ENCODE assay signal across 1 cellular context in genomic region chr2:54728669-54729120, GRCh38.
TF ChIP-seq lines count a peak whose summit lies in the region.

No MANE protein-coding gene starts in this region.

TF ChIP-seq in HepG2, 621 proteins besides CTCF, POLR2A, EP300 and RAD21 (continued from another document and continues in another):
- TF ChIP-seq ZNF513 (CRISPR knock-in tag; conservative IDR thresholded peaks at IDR 0.05) (no peak), GFI1 (CRISPR knock-in tag; IDR thresholded peaks at IDR 0.05; ENCODE audit: borderline replicate concordance) (peak; percentile 42; the same call in 1 of the 2 replicates), SSRP1 (CRISPR knock-in tag; IDR thresholded peaks at IDR 0.05) (no peak), KMT2A (CRISPR knock-in tag; IDR thresholded peaks at IDR 0.05) (no peak), ZNF552 (CRISPR knock-in tag; IDR thresholded peaks at IDR 0.05; ENCODE audit: borderline replicate concordance) (no peak), RBAK (CRISPR knock-in tag; IDR thresholded peaks at IDR 0.05) (no peak), RBM22 (optimal IDR thresholded peaks at IDR 0.05; ENCODE audit: low read length) (no peak), YEATS4 (CRISPR knock-in tag; IDR thresholded peaks at IDR 0.05; ENCODE audit: borderline replicate concordance) (no peak), TSC22D2 (CRISPR knock-in tag; IDR thresholded peaks at IDR 0.05; ENCODE audit: borderline replicate concordance) (no peak), ZSCAN9 (CRISPR knock-in tag; IDR thresholded peaks at IDR 0.05; ENCODE audit: borderline replicate concordance) (no peak), EHMT2 (IDR thresholded peaks at IDR 0.05; ENCODE audit: borderline replicate concordance, low read depth, low read length) (no peak), ZNF7 (CRISPR knock-in tag; IDR thresholded peaks at IDR 0.05) (no peak), PITX1 (CRISPR knock-in tag; IDR thresholded peaks at IDR 0.05) (no peak), GTF3A (CRISPR knock-in tag; conservative IDR thresholded peaks at IDR 0.05) (no peak), CCAR2 (optimal IDR thresholded peaks at IDR 0.05; ENCODE audit: low read depth, low read length) (peak; percentile 64), TFAP4 (IDR thresholded peaks at IDR 0.05; ENCODE audit: borderline replicate concordance, low read depth) (peak; percentile 22; the same call in 1 of the 2 replicates), STAT6 (CRISPR knock-in tag; IDR thresholded peaks at IDR 0.05; ENCODE audit: borderline replicate concordance) (no peak), IRF2 (CRISPR knock-in tag; IDR thresholded peaks at IDR 0.05) (peak; percentile 36; the same call in 1 of the 2 replicates), TARDBP (CRISPR knock-in tag; IDR thresholded peaks at IDR 0.05) (no peak), ZC3H13 (CRISPR knock-in tag; IDR thresholded peaks at IDR 0.05) (no peak), DNMT1 (CRISPR knock-in tag; IDR thresholded peaks at IDR 0.05) (no peak), TEAD3 (CRISPR knock-in tag; optimal IDR thresholded peaks at IDR 0.05; ENCODE audit: borderline replicate concordance) (no peak), ZNF143 (CRISPR knock-in tag; IDR thresholded peaks at IDR 0.05) (no peak), ZNF362 (CRISPR knock-in tag; IDR thresholded peaks at IDR 0.05; ENCODE audit: borderline replicate concordance) (no peak), ZNF263 (CRISPR knock-in tag; IDR thresholded peaks at IDR 0.05) (no peak), TRIM24 (CRISPR knock-in tag; IDR thresholded peaks at IDR 0.05) (no peak), TBL1XR1 (IDR thresholded peaks at IDR 0.05; ENCODE audit: borderline replicate concordance, low read length, partially characterized antibody) (no peak), CHCHD3 (CRISPR knock-in tag; IDR thresholded peaks at IDR 0.05) (no peak), ZNF589 (CRISPR knock-in tag; conservative IDR thresholded peaks at IDR 0.05) (no peak), NR2F1 (CRISPR knock-in tag; IDR thresholded peaks at IDR 0.05) (0 out of 4 replicates have a peak, but pooled peaks of 1 of the 2 experiments have one; percentile 19), XRCC5 (optimal IDR thresholded peaks at IDR 0.05; ENCODE audit: low read length) (peak; percentile 61), MEIS2 (CRISPR knock-in tag; IDR thresholded peaks at IDR 0.05) (peak; percentile 84), U2AF1 (optimal IDR thresholded peaks at IDR 0.05; ENCODE audit: low read depth, low read length) (no peak), GLI4 (CRISPR knock-in tag; IDR thresholded peaks at IDR 0.05; ENCODE audit: borderline replicate concordance) (no peak), THYN1 (CRISPR knock-in tag; IDR thresholded peaks at IDR 0.05; ENCODE audit: borderline replicate concordance, low read depth) (no peak), ATF2 (CRISPR knock-in tag; IDR thresholded peaks at IDR 0.05) (no peak), NFIB (CRISPR knock-in tag; IDR thresholded peaks at IDR 0.05; ENCODE audit: borderline replicate concordance) (no peak), ZNF580 (CRISPR knock-in tag; IDR thresholded peaks at IDR 0.05; ENCODE audit: borderline replicate concordance, low read depth) (no peak)
- TF ChIP-seq, protein P1, sequence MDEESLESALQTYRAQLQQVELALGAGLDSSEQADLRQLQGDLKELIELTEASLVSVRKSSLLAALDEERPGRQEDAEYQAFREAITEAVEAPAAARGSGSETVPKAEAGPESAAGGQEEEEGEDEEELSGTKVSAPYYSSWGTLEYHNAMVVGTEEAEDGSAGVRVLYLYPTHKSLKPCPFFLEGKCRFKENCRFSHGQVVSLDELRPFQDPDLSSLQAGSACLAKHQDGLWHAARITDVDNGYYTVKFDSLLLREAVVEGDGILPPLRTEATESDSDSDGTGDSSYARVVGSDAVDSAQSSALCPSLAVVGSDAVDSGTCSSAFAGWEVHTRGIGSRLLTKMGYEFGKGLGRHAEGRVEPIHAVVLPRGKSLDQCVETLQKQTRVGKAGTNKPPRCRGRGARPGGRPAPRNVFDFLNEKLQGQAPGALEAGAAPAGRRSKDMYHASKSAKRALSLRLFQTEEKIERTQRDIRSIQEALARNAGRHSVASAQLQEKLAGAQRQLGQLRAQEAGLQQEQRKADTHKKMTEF (CRISPR knock-in tag; IDR thresholded peaks at IDR 0.05), result 0 out of 2 replicates have a peak, but pooled peaks have one; percentile 43
- TF ChIP-seq, protein P2, sequence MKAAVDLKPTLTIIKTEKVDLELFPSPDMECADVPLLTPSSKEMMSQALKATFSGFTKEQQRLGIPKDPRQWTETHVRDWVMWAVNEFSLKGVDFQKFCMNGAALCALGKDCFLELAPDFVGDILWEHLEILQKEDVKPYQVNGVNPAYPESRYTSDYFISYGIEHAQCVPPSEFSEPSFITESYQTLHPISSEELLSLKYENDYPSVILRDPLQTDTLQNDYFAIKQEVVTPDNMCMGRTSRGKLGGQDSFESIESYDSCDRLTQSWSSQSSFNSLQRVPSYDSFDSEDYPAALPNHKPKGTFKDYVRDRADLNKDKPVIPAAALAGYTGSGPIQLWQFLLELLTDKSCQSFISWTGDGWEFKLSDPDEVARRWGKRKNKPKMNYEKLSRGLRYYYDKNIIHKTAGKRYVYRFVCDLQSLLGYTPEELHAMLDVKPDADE (CRISPR knock-in tag; IDR thresholded peaks at IDR 0.05), result no peak
- TF ChIP-seq, protein P3, sequence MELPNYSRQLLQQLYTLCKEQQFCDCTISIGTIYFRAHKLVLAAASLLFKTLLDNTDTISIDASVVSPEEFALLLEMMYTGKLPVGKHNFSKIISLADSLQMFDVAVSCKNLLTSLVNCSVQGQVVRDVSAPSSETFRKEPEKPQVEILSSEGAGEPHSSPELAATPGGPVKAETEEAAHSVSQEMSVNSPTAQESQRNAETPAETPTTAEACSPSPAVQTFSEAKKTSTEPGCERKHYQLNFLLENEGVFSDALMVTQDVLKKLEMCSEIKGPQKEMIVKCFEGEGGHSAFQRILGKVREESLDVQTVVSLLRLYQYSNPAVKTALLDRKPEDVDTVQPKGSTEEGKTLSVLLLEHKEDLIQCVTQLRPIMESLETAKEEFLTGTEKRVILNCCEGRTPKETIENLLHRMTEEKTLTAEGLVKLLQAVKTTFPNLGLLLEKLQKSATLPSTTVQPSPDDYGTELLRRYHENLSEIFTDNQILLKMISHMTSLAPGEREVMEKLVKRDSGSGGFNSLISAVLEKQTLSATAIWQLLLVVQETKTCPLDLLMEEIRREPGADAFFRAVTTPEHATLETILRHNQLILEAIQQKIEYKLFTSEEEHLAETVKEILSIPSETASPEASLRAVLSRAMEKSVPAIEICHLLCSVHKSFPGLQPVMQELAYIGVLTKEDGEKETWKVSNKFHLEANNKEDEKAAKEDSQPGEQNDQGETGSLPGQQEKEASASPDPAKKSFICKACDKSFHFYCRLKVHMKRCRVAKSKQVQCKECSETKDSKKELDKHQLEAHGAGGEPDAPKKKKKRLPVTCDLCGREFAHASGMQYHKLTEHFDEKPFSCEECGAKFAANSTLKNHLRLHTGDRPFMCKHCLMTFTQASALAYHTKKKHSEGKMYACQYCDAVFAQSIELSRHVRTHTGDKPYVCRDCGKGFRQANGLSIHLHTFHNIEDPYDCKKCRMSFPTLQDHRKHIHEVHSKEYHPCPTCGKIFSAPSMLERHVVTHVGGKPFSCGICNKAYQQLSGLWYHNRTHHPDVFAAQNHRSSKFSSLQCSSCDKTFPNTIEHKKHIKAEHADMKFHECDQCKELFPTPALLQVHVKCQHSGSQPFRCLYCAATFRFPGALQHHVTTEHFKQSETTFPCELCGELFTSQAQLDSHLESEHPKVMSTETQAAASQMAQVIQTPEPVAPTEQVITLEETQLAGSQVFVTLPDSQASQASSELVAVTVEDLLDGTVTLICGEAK (IDR thresholded peaks at IDR 0.05), result no peak
- TF ChIP-seq, protein P3 (CRISPR knock-in tag; IDR thresholded peaks at IDR 0.05), result no peak
- TF ChIP-seq, protein P4, sequence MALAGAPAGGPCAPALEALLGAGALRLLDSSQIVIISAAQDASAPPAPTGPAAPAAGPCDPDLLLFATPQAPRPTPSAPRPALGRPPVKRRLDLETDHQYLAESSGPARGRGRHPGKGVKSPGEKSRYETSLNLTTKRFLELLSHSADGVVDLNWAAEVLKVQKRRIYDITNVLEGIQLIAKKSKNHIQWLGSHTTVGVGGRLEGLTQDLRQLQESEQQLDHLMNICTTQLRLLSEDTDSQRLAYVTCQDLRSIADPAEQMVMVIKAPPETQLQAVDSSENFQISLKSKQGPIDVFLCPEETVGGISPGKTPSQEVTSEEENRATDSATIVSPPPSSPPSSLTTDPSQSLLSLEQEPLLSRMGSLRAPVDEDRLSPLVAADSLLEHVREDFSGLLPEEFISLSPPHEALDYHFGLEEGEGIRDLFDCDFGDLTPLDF (CRISPR knock-in tag; IDR thresholded peaks at IDR 0.05), result no peak
